1 cellular context compared by ENCODE assay signal in the genomic region with DNA sequence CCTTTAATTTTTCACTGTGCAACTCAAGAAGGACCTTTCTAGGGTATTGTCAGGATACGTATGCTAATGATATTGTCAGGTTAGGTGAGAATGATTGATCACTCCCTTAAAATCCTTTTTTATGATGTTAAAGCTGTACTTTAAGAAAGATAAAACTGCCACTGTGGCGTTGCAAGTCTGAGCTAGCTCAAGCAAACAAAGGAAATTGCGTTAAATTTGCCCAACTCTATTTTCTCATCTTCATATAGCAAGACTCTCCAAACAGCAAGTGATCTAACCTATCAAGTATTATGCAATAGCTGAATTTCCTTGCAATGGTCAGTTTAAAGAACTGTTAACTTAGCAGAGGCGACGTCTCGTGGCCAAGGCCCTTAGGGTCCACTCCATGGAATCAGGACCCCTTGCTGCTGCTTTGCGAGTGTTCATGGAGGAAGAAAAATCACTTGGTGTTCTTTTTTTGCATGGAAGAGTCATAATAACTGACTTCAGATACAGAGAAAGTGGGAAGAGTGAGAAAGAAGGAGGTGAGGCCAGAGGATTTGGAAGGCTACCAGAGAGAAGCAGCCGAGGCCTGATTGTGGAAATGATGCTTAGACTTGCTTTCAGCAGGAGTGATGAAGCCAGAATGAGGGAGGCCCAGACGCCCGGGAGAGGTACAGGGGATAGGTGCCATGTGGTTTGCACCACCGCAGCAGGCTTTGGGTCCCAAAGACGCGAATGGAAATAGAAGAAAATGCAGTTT.
TF ChIP-seq lines count a peak whose summit lies in the region.

No MANE protein-coding gene starts in this region.

TF ChIP-seq in WTC11, 78 proteins besides CTCF, POLR2A, EP300 and RAD21 (continued from another document):
- TF ChIP-seq ZNF512 (CRISPR knock-in tag; IDR thresholded peaks at IDR 0.05; ENCODE audit: borderline replicate concordance) (no peak), SMAD4 (CRISPR knock-in tag; IDR thresholded peaks at IDR 0.05) (no peak), NFYB (CRISPR knock-in tag; conservative IDR thresholded peaks at IDR 0.05; ENCODE audit: low read depth) (no peak), ZNF138 (CRISPR knock-in tag; conservative IDR thresholded peaks at IDR 0.05) (no peak), ZNF121 (CRISPR knock-in tag; IDR thresholded peaks at IDR 0.05) (no peak)
